ENCODE assay signal across 1 cellular context in the genomic region with DNA sequence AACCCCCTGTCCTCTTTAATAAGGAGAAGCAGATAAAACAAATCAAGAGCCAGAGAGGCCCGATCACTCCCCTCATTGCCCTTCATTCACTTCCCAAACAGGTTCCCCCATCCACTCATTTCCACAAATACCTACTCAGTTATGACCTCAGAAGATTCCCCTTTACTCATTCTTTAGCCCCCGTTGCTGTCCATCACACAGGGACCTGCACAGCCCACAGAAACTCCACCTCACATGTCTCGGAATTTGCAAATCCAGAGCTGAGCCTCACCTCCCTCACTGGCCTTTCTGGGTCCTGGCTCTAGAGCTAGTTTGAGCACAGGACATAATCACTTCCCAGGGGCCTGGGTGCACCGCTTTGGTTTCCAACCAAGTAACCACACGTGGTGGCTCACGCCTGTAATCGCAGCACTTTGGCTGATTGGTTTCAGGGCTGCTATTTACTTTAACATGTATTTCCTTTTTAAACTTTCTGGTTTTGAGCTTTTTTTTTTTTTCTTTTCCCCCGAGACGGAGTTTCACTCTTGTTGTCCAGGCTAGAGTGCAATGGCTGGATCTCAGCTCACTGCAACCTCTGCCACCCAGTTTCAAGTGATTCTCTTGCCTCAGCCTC.
TF ChIP-seq lines count a peak whose summit lies in the region.

No MANE protein-coding gene starts in this region.

TF ChIP-seq in GM12878, 131 proteins besides CTCF, POLR2A, EP300 and RAD21 (continued from another document):
- TF ChIP-seq, protein P1, sequence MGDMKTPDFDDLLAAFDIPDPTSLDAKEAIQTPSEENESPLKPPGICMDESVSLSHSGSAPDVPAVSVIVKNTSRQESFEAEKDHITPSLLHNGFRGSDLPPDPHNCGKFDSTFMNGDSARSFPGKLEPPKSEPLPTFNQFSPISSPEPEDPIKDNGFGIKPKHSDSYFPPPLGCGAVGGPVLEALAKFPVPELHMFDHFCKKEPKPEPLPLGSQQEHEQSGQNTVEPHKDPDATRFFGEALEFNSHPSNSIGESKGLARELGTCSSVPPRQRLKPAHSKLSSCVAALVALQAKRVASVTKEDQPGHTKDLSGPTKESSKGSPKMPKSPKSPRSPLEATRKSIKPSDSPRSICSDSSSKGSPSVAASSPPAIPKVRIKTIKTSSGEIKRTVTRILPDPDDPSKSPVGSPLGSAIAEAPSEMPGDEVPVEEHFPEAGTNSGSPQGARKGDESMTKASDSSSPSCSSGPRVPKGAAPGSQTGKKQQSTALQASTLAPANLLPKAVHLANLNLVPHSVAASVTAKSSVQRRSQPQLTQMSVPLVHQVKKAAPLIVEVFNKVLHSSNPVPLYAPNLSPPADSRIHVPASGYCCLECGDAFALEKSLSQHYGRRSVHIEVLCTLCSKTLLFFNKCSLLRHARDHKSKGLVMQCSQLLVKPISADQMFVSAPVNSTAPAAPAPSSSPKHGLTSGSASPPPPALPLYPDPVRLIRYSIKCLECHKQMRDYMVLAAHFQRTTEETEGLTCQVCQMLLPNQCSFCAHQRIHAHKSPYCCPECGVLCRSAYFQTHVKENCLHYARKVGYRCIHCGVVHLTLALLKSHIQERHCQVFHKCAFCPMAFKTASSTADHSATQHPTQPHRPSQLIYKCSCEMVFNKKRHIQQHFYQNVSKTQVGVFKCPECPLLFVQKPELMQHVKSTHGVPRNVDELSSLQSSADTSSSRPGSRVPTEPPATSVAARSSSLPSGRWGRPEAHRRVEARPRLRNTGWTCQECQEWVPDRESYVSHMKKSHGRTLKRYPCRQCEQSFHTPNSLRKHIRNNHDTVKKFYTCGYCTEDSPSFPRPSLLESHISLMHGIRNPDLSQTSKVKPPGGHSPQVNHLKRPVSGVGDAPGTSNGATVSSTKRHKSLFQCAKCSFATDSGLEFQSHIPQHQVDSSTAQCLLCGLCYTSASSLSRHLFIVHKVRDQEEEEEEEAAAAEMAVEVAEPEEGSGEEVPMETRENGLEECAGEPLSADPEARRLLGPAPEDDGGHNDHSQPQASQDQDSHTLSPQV (IDR thresholded peaks at IDR 0.05): no peak
- TF ChIP-seq ZNF274 (IDR thresholded peaks at IDR 0.05; ENCODE audit: insufficient read depth, insufficient read length) (no peak), NR2C2 (IDR thresholded peaks at IDR 0.05; ENCODE audit: borderline replicate concordance, control insufficient read depth, insufficient read length, low read depth) (no peak), KDM1A (IDR thresholded peaks at IDR 0.05; ENCODE audit: borderline replicate concordance) (no peak), STAT3 (IDR thresholded peaks at IDR 0.05; ENCODE audit: low read depth, low read length) (no peak), FOXM1 (IDR thresholded peaks at IDR 0.05; ENCODE audit: low read depth, low read length) (no peak), HDAC2 (IDR thresholded peaks at IDR 0.05) (no peak), JUND (IDR thresholded peaks at IDR 0.05; ENCODE audit: low read depth, low read length) (no peak), SRF (IDR thresholded peaks at IDR 0.05; ENCODE audit: low read depth in 2 of 2, low read length in 2 of 2) (no peak), TCF12 (IDR thresholded peaks at IDR 0.05; ENCODE audit: low read depth, low read length) (no peak), CBX5 (IDR thresholded peaks at IDR 0.05; ENCODE audit: low read depth) (no peak)
- TF ChIP-seq, protein P2, sequence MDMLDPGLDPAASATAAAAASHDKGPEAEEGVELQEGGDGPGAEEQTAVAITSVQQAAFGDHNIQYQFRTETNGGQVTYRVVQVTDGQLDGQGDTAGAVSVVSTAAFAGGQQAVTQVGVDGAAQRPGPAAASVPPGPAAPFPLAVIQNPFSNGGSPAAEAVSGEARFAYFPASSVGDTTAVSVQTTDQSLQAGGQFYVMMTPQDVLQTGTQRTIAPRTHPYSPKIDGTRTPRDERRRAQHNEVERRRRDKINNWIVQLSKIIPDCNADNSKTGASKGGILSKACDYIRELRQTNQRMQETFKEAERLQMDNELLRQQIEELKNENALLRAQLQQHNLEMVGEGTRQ (IDR thresholded peaks at IDR 0.05; ENCODE audit: borderline replicate concordance, low read depth, low read length): no peak
- TF ChIP-seq, protein P3, sequence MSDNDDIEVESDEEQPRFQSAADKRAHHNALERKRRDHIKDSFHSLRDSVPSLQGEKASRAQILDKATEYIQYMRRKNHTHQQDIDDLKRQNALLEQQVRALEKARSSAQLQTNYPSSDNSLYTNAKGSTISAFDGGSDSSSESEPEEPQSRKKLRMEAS (IDR thresholded peaks at IDR 0.05; ENCODE audit: low read depth, low read length): no peak
- TF ChIP-seq, protein P4, sequence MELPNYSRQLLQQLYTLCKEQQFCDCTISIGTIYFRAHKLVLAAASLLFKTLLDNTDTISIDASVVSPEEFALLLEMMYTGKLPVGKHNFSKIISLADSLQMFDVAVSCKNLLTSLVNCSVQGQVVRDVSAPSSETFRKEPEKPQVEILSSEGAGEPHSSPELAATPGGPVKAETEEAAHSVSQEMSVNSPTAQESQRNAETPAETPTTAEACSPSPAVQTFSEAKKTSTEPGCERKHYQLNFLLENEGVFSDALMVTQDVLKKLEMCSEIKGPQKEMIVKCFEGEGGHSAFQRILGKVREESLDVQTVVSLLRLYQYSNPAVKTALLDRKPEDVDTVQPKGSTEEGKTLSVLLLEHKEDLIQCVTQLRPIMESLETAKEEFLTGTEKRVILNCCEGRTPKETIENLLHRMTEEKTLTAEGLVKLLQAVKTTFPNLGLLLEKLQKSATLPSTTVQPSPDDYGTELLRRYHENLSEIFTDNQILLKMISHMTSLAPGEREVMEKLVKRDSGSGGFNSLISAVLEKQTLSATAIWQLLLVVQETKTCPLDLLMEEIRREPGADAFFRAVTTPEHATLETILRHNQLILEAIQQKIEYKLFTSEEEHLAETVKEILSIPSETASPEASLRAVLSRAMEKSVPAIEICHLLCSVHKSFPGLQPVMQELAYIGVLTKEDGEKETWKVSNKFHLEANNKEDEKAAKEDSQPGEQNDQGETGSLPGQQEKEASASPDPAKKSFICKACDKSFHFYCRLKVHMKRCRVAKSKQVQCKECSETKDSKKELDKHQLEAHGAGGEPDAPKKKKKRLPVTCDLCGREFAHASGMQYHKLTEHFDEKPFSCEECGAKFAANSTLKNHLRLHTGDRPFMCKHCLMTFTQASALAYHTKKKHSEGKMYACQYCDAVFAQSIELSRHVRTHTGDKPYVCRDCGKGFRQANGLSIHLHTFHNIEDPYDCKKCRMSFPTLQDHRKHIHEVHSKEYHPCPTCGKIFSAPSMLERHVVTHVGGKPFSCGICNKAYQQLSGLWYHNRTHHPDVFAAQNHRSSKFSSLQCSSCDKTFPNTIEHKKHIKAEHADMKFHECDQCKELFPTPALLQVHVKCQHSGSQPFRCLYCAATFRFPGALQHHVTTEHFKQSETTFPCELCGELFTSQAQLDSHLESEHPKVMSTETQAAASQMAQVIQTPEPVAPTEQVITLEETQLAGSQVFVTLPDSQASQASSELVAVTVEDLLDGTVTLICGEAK (IDR thresholded peaks at IDR 0.05; ENCODE audit: borderline replicate concordance): no peak
